In the genomic region with DNA sequence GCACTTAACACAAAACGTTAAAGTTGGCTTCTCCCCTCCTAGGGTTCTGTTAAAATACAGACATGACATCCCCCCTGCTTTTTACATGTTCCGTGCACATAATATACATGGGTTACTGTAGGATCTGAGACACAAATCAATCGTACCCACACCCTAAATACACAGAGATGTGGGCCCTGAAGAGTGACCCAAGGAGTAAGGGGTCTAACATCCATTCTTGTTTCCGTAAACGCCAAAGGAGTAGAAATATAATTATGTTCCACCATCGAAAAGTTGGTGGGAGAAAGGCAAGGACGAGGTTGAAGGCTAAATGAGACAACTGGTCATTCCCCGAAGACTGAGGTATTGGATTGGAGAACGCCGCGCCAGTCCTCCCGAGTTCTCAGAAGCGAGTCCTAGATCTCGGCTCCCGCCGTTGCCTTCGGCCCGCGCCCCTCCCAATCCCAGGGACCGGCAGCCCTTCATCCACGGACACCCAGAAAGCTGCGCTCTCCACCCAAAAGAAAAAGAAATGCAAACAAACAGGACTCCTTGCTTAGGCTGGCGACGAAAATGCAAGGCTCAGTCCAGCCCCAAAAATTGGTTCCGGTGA, we compare ENCODE assay signal across 8 cellular contexts. TPM values are rescaled to one million over a fixed set of nuclear protein-coding genes. Genes with fewer than 3 reads are reported as not detected.
DNase-seq lines count a peak whose midpoint lies in the region; ATAC-seq and TF ChIP-seq lines count a peak whose summit lies in the region.

No MANE protein-coding gene starts in this region.

- WGBS in mesodermal cell (ENCODE audit: insufficient coverage in 2 of 2), 2 experiments, result 0 to 4% methylated on average over 10 to 11 of the region's 25 CpGs

- H3K4me1 ChIP-seq in mesodermal cell (ENCODE audit: control insufficient read depth, insufficient read depth, low read length, poor library complexity, severe bottlenecking) (peaks cover 27% of the 10 kb centered on the region), uterus (peaks cover 0 to 8% of the 10 kb centered on the region in 2 donors)

- TF ChIP-seq CTCF in chondrocyte (IDR thresholded peaks at IDR 0.05) (no peak), uterus (IDR thresholded peaks at IDR 0.05) (no peak)

- H3K9me3 Mint-ChIP-seq in activated naive CD4-positive, alpha-beta T cell treated with anti-CD3 and anti-CD28 coated beads, Interleukin-2, amount 50 U/mL, for 24 hours, result peaks cover 4% of the 10 kb centered on the region
- H3K9me3 Mint-ChIP-seq in activated naive CD4-positive, alpha-beta T cell treated with anti-CD3 and anti-CD28 coated beads, Interleukin-2, amount 50 U/mL, for 72 hours, result peaks cover 3 to 9% of the 10 kb centered on the region in 2 donors
- no peaks in the 10 kb centered on the region for H3K9me3 Mint-ChIP-seq in chondrocyte (ENCODE audit: low read depth)

- peak overlapping the region; percentile 39 for H3K4me3 Mint-ChIP-seq in activated naive CD4-positive, alpha-beta T cell treated with anti-CD3 and anti-CD28 coated beads, Interleukin-2, amount 50 U/mL, for 24 hours
- peak overlapping the region; percentile 99 for H3K4me3 Mint-ChIP-seq in chondrocyte (ENCODE audit: unreplicated experiment)

- H3K36me3 Mint-ChIP-seq in activated naive CD4-positive, alpha-beta T cell treated with anti-CD3 and anti-CD28 coated beads, Interleukin-2, amount 50 U/mL, for 24 hours, result peaks cover 3% of the 10 kb centered on the region
- peaks cover 60 to 62% of the 10 kb centered on the region in 2 donors for H3K36me3 Mint-ChIP-seq in activated naive CD4-positive, alpha-beta T cell treated with anti-CD3 and anti-CD28 coated beads, Interleukin-2, amount 50 U/mL, for 72 hours
- H3K36me3 Mint-ChIP-seq in chondrocyte (ENCODE audit: low read depth), result peaks cover 20% of the 10 kb centered on the region

- H3K27ac ChIP-seq in mesodermal cell (ENCODE audit: low read depth, low read length, severe bottlenecking) (no peak overlapping the region), uterus (no peak overlapping the region)

- H3K9me3 ChIP-seq in mesodermal cell (ENCODE audit: control insufficient read depth, low read length) (peaks cover 5% of the 10 kb centered on the region), uterus (no peaks in the 10 kb centered on the region)

- H3K27me3 Mint-ChIP-seq in activated naive CD4-positive, alpha-beta T cell treated with anti-CD3 and anti-CD28 coated beads, Interleukin-2, amount 50 U/mL, for 24 hours, result peaks cover 79% of the 10 kb centered on the region
- peaks cover 6% of the 10 kb centered on the region for H3K27me3 Mint-ChIP-seq in chondrocyte (ENCODE audit: low read depth)

- TF ChIP-seq POLR2A in uterus (IDR thresholded peaks at IDR 0.05), result no peak

- peaks cover 23 to 95% of the 10 kb centered on the region in 2 donors for H3K27me3 ChIP-seq in uterus

- intact Hi-C loops in uterus (cut with DNase I; ENCODE audit: low total_unique reads), result no loop called here

- H3K4me3 ChIP-seq in mesodermal cell (ENCODE audit: extremely low read depth, insufficient read depth, low read length, poor library complexity, severe bottlenecking) (peak overlapping the region; percentile 60), uterus (peak overlapping the region; percentile 6 to 28)

- no peak for DNase-seq in activated naive CD4-positive, alpha-beta T cell treated with anti-CD3 and anti-CD28 coated beads, Interleukin-2, amount 50 U/mL, for 72 hours (ENCODE audit: low spot score in 2 of 2)
- DNase-seq in chondrocyte (ENCODE audit: low spot score) (no peak), uterus (no peak), NCI-H774 (lab: John Stamatoyannopoulos, UW) (no peak), NCI-H446 (lab: John Stamatoyannopoulos, UW) (no peak)

- peak overlapping the region; percentile 47 for H3K27ac Mint-ChIP-seq in activated naive CD4-positive, alpha-beta T cell treated with anti-CD3 and anti-CD28 coated beads, Interleukin-2, amount 50 U/mL, for 24 hours
- peak overlapping the region in 1 of 2 donors; percentile 90 for H3K27ac Mint-ChIP-seq in activated naive CD4-positive, alpha-beta T cell treated with anti-CD3 and anti-CD28 coated beads, Interleukin-2, amount 50 U/mL, for 72 hours
- H3K27ac Mint-ChIP-seq in chondrocyte (ENCODE audit: unreplicated experiment), result peak overlapping the region; percentile 100

- peaks cover 21% of the 10 kb centered on the region for H3K4me1 Mint-ChIP-seq in activated naive CD4-positive, alpha-beta T cell treated with anti-CD3 and anti-CD28 coated beads, Interleukin-2, amount 50 U/mL, for 24 hours
- peaks cover 66% of the 10 kb centered on the region for H3K4me1 Mint-ChIP-seq in chondrocyte (ENCODE audit: low read depth)

- ATAC-seq in activated naive CD4-positive, alpha-beta T cell treated with anti-CD3 and anti-CD28 coated beads, Interleukin-2, amount 50 U/mL, for 72 hours, result no peak
- ATAC-seq in esophagus mucosa, result no peak

- peaks cover 15% of the 10 kb centered on the region for H3K36me3 ChIP-seq in mesodermal cell (ENCODE audit: control insufficient read depth, insufficient read depth, low read length)
- no peaks in the 10 kb centered on the region for H3K36me3 ChIP-seq in uterus

RNA-seq across cellular contexts. Expression of a gene that starts 1.2 kb away (rescaled TPM):
- total RNA-seq in activated naive CD4-positive, alpha-beta T cell treated with anti-CD3 and anti-CD28 coated beads, Interleukin-2, amount 50 U/mL, for 72 hours, result not detected
- total RNA-seq in chondrocyte (4.9 to 41.0 TPM (median 37.9 TPM) in 3 replicates), uterus (under 1 TPM in 2 of 4 donors, not detected in 2; 0.21 to 0.62 TPM), esophagus mucosa (not detected)
- 5.5 TPM for polyA plus RNA-seq in mesodermal cell (2013, experiment 1 of 2)
- 5.2 TPM for polyA plus RNA-seq in mesodermal cell (2013, experiment 2 of 2)
